ENCODE assay signal across 15 cellular contexts in the genomic region with DNA sequence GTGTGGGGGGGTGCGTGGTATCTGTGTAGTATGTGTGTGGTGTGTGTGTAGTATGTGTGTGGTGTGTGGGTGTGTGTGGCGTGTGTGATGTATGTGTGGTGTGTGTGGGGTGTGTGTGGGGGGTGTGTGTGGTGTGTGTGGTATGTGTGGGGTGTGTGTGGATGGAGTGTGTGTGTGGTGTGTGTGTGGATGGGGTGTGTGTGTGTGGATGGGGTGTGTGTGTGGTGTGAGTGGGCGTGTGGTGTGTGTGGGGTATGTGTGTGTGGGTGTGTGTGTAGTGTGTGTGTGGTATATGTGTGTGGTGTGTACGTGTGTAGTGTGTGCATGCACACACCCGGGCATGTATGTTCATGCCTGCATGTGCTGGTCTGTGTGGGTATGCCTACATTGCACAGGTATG.
DNase-seq lines count a peak whose midpoint lies in the region; ATAC-seq, FAIRE-seq and TF ChIP-seq lines count a peak whose summit lies in the region.
"Had no signal": no experiment of that assay in that cellular context is flagged by ENCODE, and none has a peak within 500 bp of the region (broad histone marks: within the 10 kb centered on the region; RNA-seq: fewer than 3 reads in every experiment).

No MANE protein-coding gene starts in this region.

- H3K36me3 ChIP-seq in astrocyte (ENCODE audit: insufficient read depth, low read length) (no peaks in the 10 kb centered on the region), mesendoderm (ENCODE audit: control insufficient read depth, insufficient read depth, low read length) (no peaks in the 10 kb centered on the region)

- H4K20me1 ChIP-seq in astrocyte (ENCODE audit: insufficient read depth, low read length) = no peaks in the 10 kb centered on the region

- H4K5ac ChIP-seq in mesendoderm (ENCODE audit: low read length) = no peak overlapping the region

- WGBS in mesendoderm (ENCODE audit: extremely low coverage, insufficient coverage, low lambda C conversion rate) = 100% methylated on average over 3 of the region's 5 CpGs

- H3K9me3 Mint-ChIP-seq in astrocyte (ENCODE audit: unreplicated experiment) (peaks cover 2% of the 10 kb centered on the region), endothelial cell (ENCODE audit: unreplicated experiment) (no peaks in the 10 kb centered on the region)
- peaks cover 4% of the 10 kb centered on the region for H3K9me3 Mint-ChIP-seq in stimulated activated effector memory CD8-positive, alpha-beta T cell treated with anti-CD3 and anti-CD28 coated beads, Interleukin-12 subunit alpha, Interleukin-12 subunit beta, amount 100 ng/mL, for 72 hours
- H3K9me3 Mint-ChIP-seq: CD14-positive monocyte, IgD-negative memory B cell had no signal

- FAIRE-seq in astrocyte (lab: Jason Lieb, UNC) = no peak
- FAIRE-seq: A204.1 had no signal

- H3K4me3 Mint-ChIP-seq in astrocyte (ENCODE audit: unreplicated experiment) (no peak overlapping the region), endothelial cell (ENCODE audit: unreplicated experiment) (no peak overlapping the region)
- no peak overlapping the region for H3K4me3 Mint-ChIP-seq in stimulated activated effector memory CD8-positive, alpha-beta T cell treated with anti-CD3 and anti-CD28 coated beads, Interleukin-12 subunit alpha, Interleukin-12 subunit beta, amount 100 ng/mL, for 72 hours
- H3K4me3 Mint-ChIP-seq: B cell, CD14-positive monocyte, IgD-negative memory B cell had no signal

- no peak overlapping the region for H2AK5ac ChIP-seq in mesendoderm (ENCODE audit: low read length)

- H3K79me2 ChIP-seq in astrocyte (ENCODE audit: insufficient read depth, low read length) (no peaks in the 10 kb centered on the region), mesendoderm (ENCODE audit: control insufficient read depth, insufficient read depth, low read length) (no peaks in the 10 kb centered on the region)

- H3K4me3 ChIP-seq in astrocyte (ENCODE audit: insufficient read depth, low read depth, low read length) (no peak overlapping the region), mesendoderm (ENCODE audit: low read length) (no peak overlapping the region)

- no peak for DNase-seq in astrocyte (ENCODE audit: low read depth)
- no peak for DNase-seq in endothelial cell (ENCODE audit: low spot score)
- no peak for DNase-seq in stimulated activated effector memory CD8-positive, alpha-beta T cell treated with anti-CD3 and anti-CD28 coated beads, Interleukin-12 subunit alpha, Interleukin-12 subunit beta, amount 100 ng/mL, for 72 hours (ENCODE audit: low spot score in 2 of 2)
- DNase-seq in NCI-H2227 (lab: John Stamatoyannopoulos, UW; ENCODE audit: unreplicated experiment) = no peak
- no peak for DNase-seq in mesendoderm
- DNase-seq: GDM1, GOT3 had no signal

- no peak overlapping the region for H3K18ac ChIP-seq in mesendoderm (ENCODE audit: low read length)

- H2BK120ac ChIP-seq in mesendoderm (ENCODE audit: low read depth, low read length) = no peak overlapping the region

- no peak for TF ChIP-seq CTCF in astrocyte (IDR thresholded peaks at IDR 0.05; ENCODE audit: insufficient read depth, low read depth, low read length)
- TF ChIP-seq CTCF in endothelial cell (IDR thresholded peaks at IDR 0.05; ENCODE audit: unreplicated experiment) = no peak

- H3K4me1 ChIP-seq in astrocyte (ENCODE audit: insufficient read depth, low read length) (no peaks in the 10 kb centered on the region), mesendoderm (ENCODE audit: control insufficient read depth, low read depth, low read length) (no peaks in the 10 kb centered on the region)

- H3K9me3 ChIP-seq in astrocyte (ENCODE audit: insufficient read depth, low read depth, low read length) = peaks cover 2% of the 10 kb centered on the region
- H3K9me3 ChIP-seq: SK-N-SH had no signal

- H3K4me1 Mint-ChIP-seq in astrocyte (ENCODE audit: low read depth, unreplicated experiment) (no peaks in the 10 kb centered on the region), endothelial cell (ENCODE audit: unreplicated experiment) (no peaks in the 10 kb centered on the region)
- H3K4me1 Mint-ChIP-seq in stimulated activated effector memory CD8-positive, alpha-beta T cell treated with anti-CD3 and anti-CD28 coated beads, Interleukin-12 subunit alpha, Interleukin-12 subunit beta, amount 100 ng/mL, for 72 hours = no peaks in the 10 kb centered on the region
- H3K4me1 Mint-ChIP-seq: CD14-positive monocyte had no signal

- H2BK15ac ChIP-seq in mesendoderm (replicated peaks; ENCODE audit: low read depth) = no peak overlapping the region

- H3K79me1 ChIP-seq in mesendoderm (ENCODE audit: low read length) = no peaks in the 10 kb centered on the region

- peaks cover 2% of the 10 kb centered on the region for H3K27me3 Mint-ChIP-seq in astrocyte (ENCODE audit: low read depth, unreplicated experiment)
- H3K27me3 Mint-ChIP-seq in endothelial cell (ENCODE audit: unreplicated experiment) = peaks cover 7% of the 10 kb centered on the region
- H3K27me3 Mint-ChIP-seq: B cell had no signal

- H2BK5ac ChIP-seq in mesendoderm (ENCODE audit: low read length) = no peak overlapping the region

- H3K9ac ChIP-seq in astrocyte (ENCODE audit: low read length) (no peak overlapping the region), mesendoderm (ENCODE audit: low read length) (no peak overlapping the region)
- H3K9ac ChIP-seq: SK-N-SH had no signal

- ATAC-seq in GM18868 (IDR thresholded peaks at IDR 0.05; ENCODE audit: unreplicated experiment) (peak; percentile 7), HG02981 (IDR thresholded peaks at IDR 0.05; ENCODE audit: unreplicated experiment) (no peak), GM18520 (IDR thresholded peaks at IDR 0.05; ENCODE audit: unreplicated experiment) (no peak)
- ATAC-seq in stimulated activated effector memory CD8-positive, alpha-beta T cell treated with anti-CD3 and anti-CD28 coated beads, Interleukin-12 subunit alpha, Interleukin-12 subunit beta, amount 100 ng/mL, for 72 hours = peak; percentile 28

- peak overlapping the region; percentile 14 for H2AFZ ChIP-seq in astrocyte (ENCODE audit: low read depth, low read length)

- H3K27ac Mint-ChIP-seq in astrocyte (ENCODE audit: unreplicated experiment) = no peak overlapping the region
- peak overlapping the region; percentile 57 for H3K27ac Mint-ChIP-seq in endothelial cell (ENCODE audit: unreplicated experiment)
- no peak overlapping the region for H3K27ac Mint-ChIP-seq in stimulated activated effector memory CD8-positive, alpha-beta T cell treated with anti-CD3 and anti-CD28 coated beads, Interleukin-12 subunit alpha, Interleukin-12 subunit beta, amount 100 ng/mL, for 72 hours
- H3K27ac Mint-ChIP-seq: B cell, CD14-positive monocyte, IgD-negative memory B cell had no signal

- no peak overlapping the region for H3K4me2 ChIP-seq in astrocyte (ENCODE audit: low read length)
- no peak overlapping the region for H3K4me2 ChIP-seq in mesendoderm (ENCODE audit: low read length)
- H3K4me2 ChIP-seq: SK-N-SH had no signal

- no peak overlapping the region for H3K23ac ChIP-seq in mesendoderm (ENCODE audit: low read length)

- H3K56ac ChIP-seq in mesendoderm (ENCODE audit: low read length) = no peak overlapping the region

- H3K27me3 ChIP-seq in astrocyte (ENCODE audit: insufficient read depth, low read length) = no peaks in the 10 kb centered on the region
- H3K27me3 ChIP-seq in mesendoderm (ENCODE audit: insufficient read depth, low read length, poor library complexity) = no peaks in the 10 kb centered on the region

- no peak overlapping the region for H3K4ac ChIP-seq in mesendoderm (ENCODE audit: low read depth, low read length)

- H3K36me3 Mint-ChIP-seq in astrocyte (ENCODE audit: low read depth, unreplicated experiment) = peaks cover 2% of the 10 kb centered on the region
- no peaks in the 10 kb centered on the region for H3K36me3 Mint-ChIP-seq in endothelial cell (ENCODE audit: low read depth, unreplicated experiment)
- H3K36me3 Mint-ChIP-seq in stimulated activated effector memory CD8-positive, alpha-beta T cell treated with anti-CD3 and anti-CD28 coated beads, Interleukin-12 subunit alpha, Interleukin-12 subunit beta, amount 100 ng/mL, for 72 hours = no peaks in the 10 kb centered on the region
- H3K36me3 Mint-ChIP-seq: CD14-positive monocyte, IgD-negative memory B cell had no signal

- H3K27ac ChIP-seq in astrocyte (ENCODE audit: low read depth, low read length) = no peak overlapping the region
- no peak overlapping the region for H3K27ac ChIP-seq in mesendoderm (ENCODE audit: low read depth, low read length)

- no peak overlapping the region for H4K8ac ChIP-seq in mesendoderm (ENCODE audit: low read depth, low read length)

Comparison
In these comparisons a context has a peak if more than half of its experiments do, and no peak if none do; other contexts are left out.
1. ATAC-seq: peak in GM18868 (single experiment) and stimulated activated effector memory CD8-positive, alpha-beta T cell treated with anti-CD3 and anti-CD28 coated beads, Interleukin-12 subunit alpha, Interleukin-12 subunit beta, amount 100 ng/mL, for 72 hours (single experiment); none in HG02981 (single experiment) and GM18520 (single experiment).